Comparison of ENCODE assay signal across 16 cellular contexts in the genomic region with DNA sequence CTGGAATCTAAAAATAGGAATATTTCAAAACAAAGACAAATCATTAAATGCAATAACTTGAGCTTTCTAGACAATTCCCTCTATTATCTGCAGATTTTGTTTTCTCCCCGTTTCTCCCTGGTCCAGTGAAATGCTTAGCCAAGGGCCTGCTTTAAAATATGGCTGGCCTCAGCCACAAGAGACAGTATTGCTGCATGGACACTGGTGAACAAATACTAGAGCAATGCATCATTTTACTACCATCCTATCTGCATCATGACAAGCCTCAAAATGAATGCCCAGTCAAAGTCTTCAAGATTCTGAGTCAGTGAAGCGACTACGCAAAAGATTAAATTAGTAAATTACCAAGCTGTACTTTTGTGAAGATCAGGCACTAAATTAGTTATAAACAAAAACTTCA.
DNase-seq lines count a peak whose midpoint lies in the region; ATAC-seq, FAIRE-seq and TF ChIP-seq lines count a peak whose summit lies in the region.
"Had no signal": no experiment of that assay in that cellular context is flagged by ENCODE, and none has a peak within 500 bp of the region (broad histone marks: within the 10 kb centered on the region; RNA-seq: fewer than 3 reads in every experiment).

No MANE protein-coding gene starts in this region.

- peaks cover 5% of the 10 kb centered on the region for H4K20me1 ChIP-seq in endothelial cell of umbilical vein (replicated peaks; ENCODE audit: control insufficient read depth, extremely low read depth, insufficient read depth, low read length)
- peaks cover 85% of the 10 kb centered on the region for H4K20me1 ChIP-seq in osteoblast (ENCODE audit: insufficient read depth, low read length)

- POLR2A ChIA-PET in endothelial cell of umbilical vein (lab: Charles Lee), result no interaction called here

- peaks cover 2% of the 10 kb centered on the region for H3K9me1 ChIP-seq in endothelial cell of umbilical vein (replicated peaks; ENCODE audit: control insufficient read depth, extremely low read depth, insufficient read depth, low read length)

- no peak overlapping the region for H3K9ac ChIP-seq in endothelial cell of umbilical vein (replicated peaks; ENCODE audit: extremely low read depth, insufficient read depth, low read length)

- H3K27ac ChIP-seq in endothelial cell of umbilical vein (ENCODE audit: insufficient read depth, low read depth, low read length) (no peak overlapping the region), osteoblast (ENCODE audit: low read depth, low read length) (peak overlapping the region; percentile 12)
- H3K27ac ChIP-seq: neutrophil had no signal

- no peaks in the 10 kb centered on the region for H3K27me3 ChIP-seq in endothelial cell of umbilical vein (ENCODE audit: control insufficient read depth in 2 of 2, insufficient read depth in 2 of 2, low read length in 2 of 2)
- no peaks in the 10 kb centered on the region for H3K27me3 ChIP-seq in osteoblast (ENCODE audit: insufficient read depth, low read length)
- H3K27me3 ChIP-seq: neutrophil had no signal

- dilution Hi-C loops in endothelial cell of umbilical vein (cut with MboI; ENCODE audit: extremely low pct_ligation_motif_present, low sequenced_read_pairs), result no loop called here

- FAIRE-seq in D721Med (lab: Jason Lieb, UNC) (peak; percentile 69), endothelial cell of umbilical vein (lab: Jason Lieb, UNC) (peak; percentile 55)
- FAIRE-seq: GM18507, kidney had no signal

- TF ChIP-seq CTCF in D721Med (IDR thresholded peaks at IDR 0.05; ENCODE audit: insufficient read depth, missing control alignments) (no peak), endothelial cell of umbilical vein (IDR thresholded peaks at IDR 0.05; ENCODE audit: extremely low read depth in 1 of 2, insufficient read depth in 1 of 2, low read depth in 1 of 2, low read length in 2 of 2) (no peak), osteoblast (IDR thresholded peaks at IDR 0.05; ENCODE audit: extremely low read depth, low read depth, low read length) (peak; percentile 56)

- intact Hi-C loops in endothelial cell of umbilical vein (cut with micrococcal nuclease), result no loop called here

- H3K9me3 ChIP-seq in endothelial cell of umbilical vein (replicated peaks; ENCODE audit: control insufficient read depth, insufficient read depth, low read length), result no peaks in the 10 kb centered on the region
- no peaks in the 10 kb centered on the region for H3K9me3 ChIP-seq in osteoblast (ENCODE audit: low read depth, low read length)
- H3K9me3 ChIP-seq: neutrophil had no signal

- no peak for ATAC-seq in HG03469 (IDR thresholded peaks at IDR 0.05; ENCODE audit: unreplicated experiment)
- ATAC-seq: stimulated activated naive CD8-positive, alpha-beta T cell treated with anti-CD3 and anti-CD28 coated beads, Interleukin-15, Interleukin-2, amounts not matched to agents 100 U/mL and 50 U/mL, for 24 hours had no signal

- no peak overlapping the region for H2AFZ ChIP-seq in endothelial cell of umbilical vein (ENCODE audit: low read depth, low read length)
- H2AFZ ChIP-seq in osteoblast (ENCODE audit: low read length), result no peak overlapping the region

- H3K4me1 ChIP-seq in endothelial cell of umbilical vein (ENCODE audit: control insufficient read depth, extremely low read depth, insufficient read depth, low read length) (no peaks in the 10 kb centered on the region), osteoblast (ENCODE audit: insufficient read depth, low read length) (peaks cover 31% of the 10 kb centered on the region)

- CTCF ChIA-PET in endothelial cell of umbilical vein (lab: Charles Lee), result interaction anchor here (1.2 to 2.0 kb wide), 2 partner anchors 14 to 91 kb away, joined by 3 to 9 read pairs; no protein-coding TSS in a partner anchor

- no TSS peak for BruUV-seq in endothelial cell of umbilical vein (replicated peaks; lab: Mats Ljungman, UMichigan)

- in situ Hi-C loops in KBM-7 (cut with MboI; ENCODE audit: low pct_unique_long_range_greater_than_20kb, low sequenced_read_pairs), result no loop called here

- TF ChIP-seq POLR2A in endothelial cell of umbilical vein (IDR thresholded peaks at IDR 0.05; ENCODE audit: low read depth, low read length), result no peak

- H3K36me3 ChIP-seq in endothelial cell of umbilical vein (ENCODE audit: control insufficient read depth in 2 of 2, extremely low read depth in 1 of 2, insufficient read depth in 2 of 2, low read length in 2 of 2) (no peaks in the 10 kb centered on the region), osteoblast (ENCODE audit: insufficient read depth, low read length) (peaks cover 4% of the 10 kb centered on the region)
- H3K36me3 ChIP-seq: neutrophil had no signal

- no peak overlapping the region for H3K4me2 ChIP-seq in endothelial cell of umbilical vein (ENCODE audit: insufficient read depth, low read length)
- no peak overlapping the region for H3K4me2 ChIP-seq in osteoblast (ENCODE audit: insufficient read depth, low read length)

- H3K4me3 ChIP-seq in endothelial cell of umbilical vein (replicated peaks in 1 of 3; ENCODE audit: insufficient read depth in 1 of 3, low read depth in 1 of 3, low read length in 3 of 3), result no peak overlapping the region
- no peak overlapping the region for H3K4me3 ChIP-seq in osteoblast (ENCODE audit: insufficient read depth, low read length)

- DNase-seq in D721Med (ENCODE audit: insufficient read length, low spot score) (no peak), NCI-H226 (peak; percentile 22), endothelial cell of umbilical vein (ENCODE audit: low read depth, low spot score) (no peak), osteoblast (ENCODE audit: insufficient read length, low spot score, missing footprints) (peak; percentile 66), NCI-H2171 (lab: John Stamatoyannopoulos, UW) (no peak), KBM-7 (no peak), SHP77 (lab: John Stamatoyannopoulos, UW) (no peak)
- DNase-seq: activated CD8-positive, alpha-beta memory T cell treated with anti-CD3 and anti-CD28 coated beads, Interleukin-2, amount 50 U/mL, for 48 hours; DMS79 treated with DMSO at 0.1 percent for 48 hours; erythroblast; kidney; NCI-H446; stimulated activated naive CD8-positive, alpha-beta T cell treated with anti-CD3 and anti-CD28 coated beads, Interleukin-15, Interleukin-2, amounts not matched to agents 100 U/mL and 50 U/mL, for 24 hours had no signal

- H3K79me2 ChIP-seq in endothelial cell of umbilical vein (ENCODE audit: control insufficient read depth, insufficient read depth, low read length), result peaks cover 51% of the 10 kb centered on the region
- peaks cover 96% of the 10 kb centered on the region for H3K79me2 ChIP-seq in osteoblast (ENCODE audit: insufficient read depth, low read length)

TF ChIP-seq in endothelial cell of umbilical vein, 7 proteins besides CTCF, POLR2A, EP300 and RAD21:
- no peak for TF ChIP-seq GATA2 (IDR thresholded peaks at IDR 0.05; ENCODE audit: insufficient read depth, insufficient read length, low read depth, low read length)
- TF ChIP-seq, protein P1, sequence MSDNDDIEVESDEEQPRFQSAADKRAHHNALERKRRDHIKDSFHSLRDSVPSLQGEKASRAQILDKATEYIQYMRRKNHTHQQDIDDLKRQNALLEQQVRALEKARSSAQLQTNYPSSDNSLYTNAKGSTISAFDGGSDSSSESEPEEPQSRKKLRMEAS (IDR thresholded peaks at IDR 0.05; ENCODE audit: insufficient read depth, insufficient read length), result no peak
- no peak for TF ChIP-seq FOS (IDR thresholded peaks at IDR 0.05; ENCODE audit: borderline replicate concordance, insufficient read depth, low read length)
- no peak for TF ChIP-seq MYC (IDR thresholded peaks at IDR 0.05; ENCODE audit: low read depth, low read length)
- TF ChIP-seq POLR2AphosphoS5 (IDR thresholded peaks at IDR 0.05; ENCODE audit: insufficient read depth, low read depth, low read length), result no peak
- no peak for TF ChIP-seq EZH2 (IDR thresholded peaks at IDR 0.05; ENCODE audit: borderline replicate concordance, low read depth, low read length, severe bottlenecking)
- TF ChIP-seq JUN (IDR thresholded peaks at IDR 0.05; ENCODE audit: borderline replicate concordance, insufficient read depth, insufficient read length, low read depth), result no peak
TF ChIP-seq in endothelial cell of umbilical vein: peak in this region for 0.

Comparison
In these comparisons a context has a peak if more than half of its experiments do, and no peak if none do; other contexts are left out.
1. DNase-seq: peak in NCI-H226 (single experiment) and osteoblast (single experiment); none in D721Med (single experiment), endothelial cell of umbilical vein (single experiment), NCI-H2171 (single experiment), KBM-7 (single experiment) and SHP77 (0 of 2).